Comparison of ENCODE assay signal across 2 cellular contexts in genomic region chr17:48629411-48629759, GRCh38.
TF ChIP-seq lines count a peak whose summit lies in the region.

No MANE protein-coding gene starts in this region.

TF ChIP-seq in GM23338, 12 proteins besides CTCF, POLR2A, EP300 and RAD21:
- TF ChIP-seq EZH2 (IDR thresholded peaks at IDR 0.05; ENCODE audit: low read depth, unreplicated experiment) = peak; percentile 83
- no peak for TF ChIP-seq JUNB (IDR thresholded peaks at IDR 0.05; ENCODE audit: unreplicated experiment)

TF ChIP-seq in K562, 482 proteins besides CTCF, POLR2A, EP300 and RAD21 (continues in another document):
- no peak for TF ChIP-seq SIN3B (IDR thresholded peaks at IDR 0.05; ENCODE audit: low read depth)
- TF ChIP-seq ZNF282 (CRISPR knock-in tag; IDR thresholded peaks at IDR 0.05) = no peak
- TF ChIP-seq SIRT6 (IDR thresholded peaks at IDR 0.05; ENCODE audit: low read depth, low read length) = no peak
- TF ChIP-seq POLR3G (IDR thresholded peaks at IDR 0.05; ENCODE audit: extremely low read depth, insufficient read length, insufficient replicate concordance) = no peak
- no peak for TF ChIP-seq ZNF780A (CRISPR knock-in tag; IDR thresholded peaks at IDR 0.05)
- no peak for TF ChIP-seq KLF13 (tag; IDR thresholded peaks at IDR 0.05; ENCODE audit: borderline replicate concordance, low read depth)
- TF ChIP-seq ESRRB (CRISPR knock-in tag; IDR thresholded peaks at IDR 0.05; ENCODE audit: borderline replicate concordance) = no peak
- no peak for TF ChIP-seq ESRRA (IDR thresholded peaks at IDR 0.05; ENCODE audit: borderline replicate concordance, low read depth)
- no peak for TF ChIP-seq CBX1 (IDR thresholded peaks at IDR 0.05; ENCODE audit: low read depth)
- TF ChIP-seq NR4A1 (CRISPR knock-in tag; IDR thresholded peaks at IDR 0.05) = no peak
- TF ChIP-seq NR4A1 (tag; IDR thresholded peaks at IDR 0.05) = no peak
- TF ChIP-seq KAT2B (IDR thresholded peaks at IDR 0.05; ENCODE audit: low read depth, low read length) = no peak
- TF ChIP-seq NR1H2 (CRISPR knock-in tag; IDR thresholded peaks at IDR 0.05) = no peak
- TF ChIP-seq OTX1 (CRISPR knock-in tag; IDR thresholded peaks at IDR 0.05) = no peak
- no peak for TF ChIP-seq FOXK2 (conservative IDR thresholded peaks at IDR 0.05 in 1 of 2, IDR thresholded peaks at IDR 0.05 in 1 of 2; ENCODE audit: low read depth in 2 of 2)
- TF ChIP-seq CBX5 (IDR thresholded peaks at IDR 0.05; ENCODE audit: borderline replicate concordance, low read depth) = no peak
- TF ChIP-seq AFF4 (CRISPR knock-in tag; IDR thresholded peaks at IDR 0.05) = peak; percentile 58; the same call in 1 of the 2 replicates
- no peak for TF ChIP-seq ILK (tag; IDR thresholded peaks at IDR 0.05; ENCODE audit: borderline replicate concordance, low read depth)
- peak; percentile 14 to 56; a peak in 1 of 4 replicates for TF ChIP-seq MAZ (CRISPR knock-in tag; conservative IDR thresholded peaks at IDR 0.05 in 1 of 2, IDR thresholded peaks at IDR 0.05 in 1 of 2)
- TF ChIP-seq ZNF589 (CRISPR knock-in tag; IDR thresholded peaks at IDR 0.05; ENCODE audit: low read depth) = no peak
- no peak for TF ChIP-seq ZBTB34 (CRISPR knock-in tag; IDR thresholded peaks at IDR 0.05)
- no peak for TF ChIP-seq HIVEP1 (CRISPR knock-in tag; IDR thresholded peaks at IDR 0.05)
- no peak for TF ChIP-seq RCOR1 (IDR thresholded peaks at IDR 0.05; ENCODE audit: borderline replicate concordance in 1 of 2, low read depth in 2 of 2, low read length in 2 of 2)
- no peak for TF ChIP-seq CREM (IDR thresholded peaks at IDR 0.05; ENCODE audit: low read depth)
- TF ChIP-seq TAF1 (IDR thresholded peaks at IDR 0.05; ENCODE audit: control insufficient read depth, extremely low read depth, insufficient read depth, low read length, severe bottlenecking) = no peak
- no peak for TF ChIP-seq ZNF395 (CRISPR knock-in tag; IDR thresholded peaks at IDR 0.05)
- no peak for TF ChIP-seq ZNF184 (CRISPR knock-in tag; IDR thresholded peaks at IDR 0.05)
- TF ChIP-seq RBBP5 (IDR thresholded peaks at IDR 0.05; ENCODE audit: borderline replicate concordance, insufficient read depth, low read length, poor library complexity, severe bottlenecking) = peak; percentile 57
- TF ChIP-seq ZBTB2 (IDR thresholded peaks at IDR 0.05) = no peak
- TF ChIP-seq UBTF (IDR thresholded peaks at IDR 0.05; ENCODE audit: borderline replicate concordance in 1 of 2, low read depth in 2 of 2, low read length in 2 of 2) = peak in 1 of 2 experiments; percentile 49; a peak in 2 of 4 replicates
- no peak for TF ChIP-seq ERF (CRISPR knock-in tag; IDR thresholded peaks at IDR 0.05)
- TF ChIP-seq ZNF133 (CRISPR knock-in tag; IDR thresholded peaks at IDR 0.05) = no peak
- no peak; the same call in 1 of the 2 replicates for TF ChIP-seq SP1 (CRISPR knock-in tag; IDR thresholded peaks at IDR 0.05)
- 0 out of 2 replicates have a peak, but pooled peaks have one; percentile 16 for TF ChIP-seq GABPB1 (CRISPR knock-in tag; IDR thresholded peaks at IDR 0.05)
- no peak for TF ChIP-seq HNRNPL (IDR thresholded peaks at IDR 0.05; ENCODE audit: low read depth, low read length)
- TF ChIP-seq ZNF324 (CRISPR knock-in tag; IDR thresholded peaks at IDR 0.05) = no peak
- no peak for TF ChIP-seq DIDO1 (tag; IDR thresholded peaks at IDR 0.05; ENCODE audit: low read depth)
- TF ChIP-seq MXI1 (IDR thresholded peaks at IDR 0.05; ENCODE audit: low read depth, low read length) = no peak
- TF ChIP-seq CHD7 (IDR thresholded peaks at IDR 0.05; ENCODE audit: low read depth, low read length) = no peak
